18 cellular contexts compared by ENCODE assay signal in the genomic region with DNA sequence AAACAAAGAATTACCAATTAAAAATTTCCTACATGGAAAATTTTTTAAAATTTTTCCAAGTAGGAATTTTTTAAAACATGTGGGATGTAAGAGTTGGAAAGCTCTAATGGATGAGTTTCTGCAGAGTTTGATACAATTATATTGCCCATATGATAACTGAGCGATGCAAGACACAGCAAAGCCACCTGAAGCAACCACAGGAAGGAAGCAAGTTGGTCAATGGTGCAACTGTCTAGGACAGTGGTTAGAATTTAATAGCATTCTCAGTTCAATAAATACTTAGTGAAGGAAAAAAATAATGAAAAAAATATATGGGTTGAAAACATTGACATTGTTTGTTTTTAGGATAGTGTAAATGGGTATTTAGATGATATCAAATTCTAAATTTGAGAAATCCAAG.
DNase-seq lines count a peak whose midpoint lies in the region; ATAC-seq and TF ChIP-seq lines count a peak whose summit lies in the region.
"Had no signal": no experiment of that assay in that cellular context is flagged by ENCODE, and none has a peak within 500 bp of the region (broad histone marks: within the 10 kb centered on the region; RNA-seq: fewer than 3 reads in every experiment).

No MANE protein-coding gene starts in this region.

- H3K36me3 ChIP-seq in Loucy (ENCODE audit: insufficient read depth, low read length), result no peaks in the 10 kb centered on the region
- no peaks in the 10 kb centered on the region for H3K36me3 ChIP-seq in naive thymus-derived CD4-positive, alpha-beta T cell (ENCODE audit: control insufficient read depth in 2 of 3, insufficient read depth in 3 of 3, low read length in 3 of 3)
- no peaks in the 10 kb centered on the region for H3K36me3 ChIP-seq in OCI-LY7 (ENCODE audit: insufficient read depth, low read length)
- H3K36me3 ChIP-seq: BE2C had no signal

- POLR2A ChIA-PET in naive thymus-derived CD4-positive, alpha-beta T cell (lab: Charles Lee), result no interaction called here
- POLR2A ChIA-PET in OCI-LY7 (lab: Charles Lee), result interaction anchor here (0.7 kb wide), 2 partner anchors 15 to 201 kb away, joined by 4 read pairs; no protein-coding TSS in a partner anchor

- peaks cover 0 to 1% (median 0%) of the 10 kb centered on the region in 7 donors for H3K4me1 Mint-ChIP-seq in naive thymus-derived CD4-positive, alpha-beta T cell
- H3K4me1 Mint-ChIP-seq: CD8-positive, alpha-beta memory T cell had no signal

- H3K4me3 Mint-ChIP-seq in naive thymus-derived CD4-positive, alpha-beta T cell, result no peak overlapping the region
- H3K4me3 Mint-ChIP-seq: CD8-positive, alpha-beta memory T cell; HFFc6; T-helper 2 cell treated with Interferon-gamma antibody and Interleukin-4, amounts not matched to agents 5 μg/mL and 100 μg/mL, for 36 hours had no signal

- DNase-seq in GM12865 (ENCODE audit: low read depth), result peak; percentile 18
- peak; percentile 80 for DNase-seq in NOMO-1 treated with DMSO at 0.1 percent for 48 hours (lab: John Stamatoyannopoulos, UW; ENCODE audit: unreplicated experiment)
- DNase-seq in cerebellar cortex (ENCODE audit: low spot score), result no peak
- DNase-seq in naive thymus-derived CD4-positive, alpha-beta T cell, result no peak
- DNase-seq in OCI-LY7 (ENCODE audit: low spot score), result no peak
- DNase-seq: BE2C; CD8-positive, alpha-beta memory T cell; DMS79 treated with DMSO at 0.1 percent for 48 hours; HFFc6; Karpas-422; NCI-H1048; NCI-H1436 treated with DMSO at 0.1 percent for 48 hours; NCI-H2029 treated with DMSO at 0.1 percent for 48 hours; NCI-H774; Right ventricle myocardium superior had no signal

- no peak overlapping the region for H2AFZ ChIP-seq in Loucy (ENCODE audit: low read length)
- H2AFZ ChIP-seq in OCI-LY7 (ENCODE audit: low read length), result no peak overlapping the region

- H3K4me1 ChIP-seq in Loucy (ENCODE audit: insufficient read depth, low read length, poor library complexity, severe bottlenecking) (peaks cover 61% of the 10 kb centered on the region), OCI-LY7 (ENCODE audit: insufficient read depth, low read length, poor library complexity, severe bottlenecking) (no peaks in the 10 kb centered on the region)
- no peaks in the 10 kb centered on the region for H3K4me1 ChIP-seq in naive thymus-derived CD4-positive, alpha-beta T cell (ENCODE audit: control insufficient read depth in 2 of 2, insufficient read depth in 2 of 2, low read length in 2 of 2)
- H3K4me1 ChIP-seq: BE2C had no signal

- no peak overlapping the region for H3K27ac ChIP-seq in naive thymus-derived CD4-positive, alpha-beta T cell (ENCODE audit: low read depth, low read length)
- H3K27ac ChIP-seq in OCI-LY7 (ENCODE audit: low read depth, low read length, poor library complexity, severe bottlenecking), result no peak overlapping the region

- H3K27me3 Mint-ChIP-seq in naive thymus-derived CD4-positive, alpha-beta T cell, result no peaks in the 10 kb centered on the region

- intact Hi-C loops in naive thymus-derived CD4-positive, alpha-beta T cell (cut with micrococcal nuclease), result no loop called here
- intact Hi-C loops in OCI-LY7 (cut with micrococcal nuclease; ENCODE audit: unreplicated experiment), result no loop called here

- no peaks in the 10 kb centered on the region for H3K9me3 ChIP-seq in Loucy (ENCODE audit: insufficient read depth, low read depth, low read length)
- H3K9me3 ChIP-seq in naive thymus-derived CD4-positive, alpha-beta T cell (ENCODE audit: control insufficient read depth in 2 of 3, low read length in 3 of 3), result no peaks in the 10 kb centered on the region
- H3K9me3 ChIP-seq in OCI-LY7 (ENCODE audit: low read length), result no peaks in the 10 kb centered on the region
- H3K9me3 ChIP-seq: BE2C had no signal

- H3K9ac ChIP-seq in Loucy (ENCODE audit: low read depth, low read length, poor library complexity, severe bottlenecking), result peak overlapping the region; percentile 57

- peaks cover 3% of the 10 kb centered on the region; the same call in 1 of the 2 replicates for H3F3A ChIP-seq in Loucy (ENCODE audit: low read depth)

- TF ChIP-seq CTCF in GM12865 (IDR thresholded peaks at IDR 0.05; ENCODE audit: insufficient read depth, low read depth, low read length, missing control alignments) (no peak), Loucy (conservative IDR thresholded peaks at IDR 0.05; ENCODE audit: low read length) (no peak), OCI-LY7 (conservative IDR thresholded peaks at IDR 0.05; ENCODE audit: low read length) (no peak)

- peaks cover 1 to 18% (median 4%) of the 10 kb centered on the region in 5 donors for H3K36me3 Mint-ChIP-seq in naive thymus-derived CD4-positive, alpha-beta T cell

- H3K79me2 ChIP-seq in Loucy (ENCODE audit: insufficient read depth, low read length), result no peaks in the 10 kb centered on the region
- no peaks in the 10 kb centered on the region for H3K79me2 ChIP-seq in OCI-LY7 (ENCODE audit: insufficient read depth, low read depth, low read length)

- H3K4me3 ChIP-seq in GM12865 (ENCODE audit: low read depth, low read length), result no peak overlapping the region
- H3K4me3 ChIP-seq in Loucy (ENCODE audit: low read length, poor library complexity, severe bottlenecking), result peak overlapping the region; percentile 62
- H3K4me3 ChIP-seq in naive thymus-derived CD4-positive, alpha-beta T cell (ENCODE audit: low read length), result no peak overlapping the region
- H3K4me3 ChIP-seq in OCI-LY7 (ENCODE audit: low read depth, low read length, poor library complexity, severe bottlenecking), result no peak overlapping the region

- peak overlapping the region; percentile 76 for H3K4me2 ChIP-seq in Loucy (ENCODE audit: low read depth, low read length, poor library complexity, severe bottlenecking)
- no peak overlapping the region for H3K4me2 ChIP-seq in OCI-LY7 (ENCODE audit: low read length)

- H4K20me1 ChIP-seq in Loucy (ENCODE audit: insufficient read depth, low read length, poor library complexity, severe bottlenecking) (no peaks in the 10 kb centered on the region), OCI-LY7 (ENCODE audit: insufficient read depth, low read length) (no peaks in the 10 kb centered on the region)

- H3K9me2 ChIP-seq in Loucy (replicated peaks; ENCODE audit: low read depth, low read length), result no peaks in the 10 kb centered on the region
- no peaks in the 10 kb centered on the region for H3K9me2 ChIP-seq in OCI-LY7 (ENCODE audit: insufficient read depth, low read length)

- ATAC-seq in naive thymus-derived CD4-positive, alpha-beta T cell, result no peak
- ATAC-seq in GM18909 (IDR thresholded peaks at IDR 0.05; ENCODE audit: poor library complexity, unreplicated experiment), result no peak

- H3K9me3 Mint-ChIP-seq in naive thymus-derived CD4-positive, alpha-beta T cell, result no peaks in the 10 kb centered on the region
- H3K9me3 Mint-ChIP-seq: CD8-positive, alpha-beta memory T cell; HFFc6; T-helper 2 cell treated with Interferon-gamma antibody and Interleukin-4, amounts not matched to agents 5 μg/mL and 100 μg/mL, for 36 hours had no signal

- H3K27ac Mint-ChIP-seq in naive thymus-derived CD4-positive, alpha-beta T cell, result no peak overlapping the region
- H3K27ac Mint-ChIP-seq: CD8-positive, alpha-beta memory T cell; HFFc6; T-helper 2 cell treated with Interferon-gamma antibody and Interleukin-4, amounts not matched to agents 5 μg/mL and 100 μg/mL, for 36 hours had no signal

- CTCF ChIA-PET in naive thymus-derived CD4-positive, alpha-beta T cell (lab: Charles Lee), result no interaction called here
- CTCF ChIA-PET in OCI-LY7 (lab: Charles Lee; ENCODE audit: unreplicated experiment), result no interaction called here

- BruUV-seq in OCI-LY7 (replicated peaks; lab: Mats Ljungman, UMichigan), result no TSS peak

- H3K27me3 ChIP-seq in Loucy (ENCODE audit: insufficient read depth, low read length, poor library complexity, severe bottlenecking), result no peaks in the 10 kb centered on the region
- no peaks in the 10 kb centered on the region for H3K27me3 ChIP-seq in naive thymus-derived CD4-positive, alpha-beta T cell (ENCODE audit: control insufficient read depth in 2 of 2, insufficient read depth in 2 of 2, low read length in 2 of 2)
- H3K27me3 ChIP-seq: BE2C had no signal

Comparison
In these comparisons a context has a peak if more than half of its experiments do, and no peak if none do; other contexts are left out.
1. DNase-seq: peak in GM12865 (single experiment) and NOMO-1 treated with DMSO at 0.1 percent for 48 hours (single experiment); none in cerebellar cortex (single experiment), naive thymus-derived CD4-positive, alpha-beta T cell (0 of 9) and OCI-LY7 (single experiment).